ENCODE assay signal across 8 cellular contexts in the genomic region with DNA sequence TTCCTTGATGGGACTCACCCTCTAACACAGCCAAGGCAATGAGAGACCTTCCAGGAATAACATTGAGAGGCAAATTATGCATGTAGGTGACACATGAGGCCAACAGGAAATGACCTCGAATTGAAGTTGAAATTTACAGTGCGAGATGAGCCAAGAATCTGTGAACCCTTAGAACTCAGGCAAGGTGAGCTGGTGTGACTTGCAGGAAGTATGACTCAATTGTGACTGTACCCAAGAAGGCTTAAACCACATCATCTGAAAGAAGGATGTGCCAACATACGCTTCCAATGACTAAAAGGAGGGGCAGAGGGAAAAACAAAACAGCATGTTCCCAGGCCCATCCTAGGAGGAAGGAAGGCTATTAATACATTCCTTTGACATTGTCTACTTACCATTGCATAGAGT. TPM values are rescaled to one million over a fixed set of nuclear protein-coding genes. Genes with fewer than 3 reads are reported as not detected.
DNase-seq lines count a peak whose midpoint lies in the region; ATAC-seq, FAIRE-seq and TF ChIP-seq lines count a peak whose summit lies in the region.

No MANE protein-coding gene starts in this region.

- H3K4me3 ChIP-seq in fibroblast of the aortic adventitia (ENCODE audit: low read depth, low read length) (no peak overlapping the region), spleen (no peak overlapping the region)

- no peak for TF ChIP-seq CTCF in CD4-positive, alpha-beta T cell (IDR thresholded peaks at IDR 0.05)
- no peak for TF ChIP-seq CTCF in activated CD8-positive, alpha-beta T cell treated with anti-CD3 and anti-CD28 coated beads for 36 hours (IDR thresholded peaks at IDR 0.05)
- TF ChIP-seq CTCF in fibroblast of the aortic adventitia (IDR thresholded peaks at IDR 0.05; ENCODE audit: insufficient read depth, low read length), result no peak
- TF ChIP-seq CTCF in spleen (IDR thresholded peaks at IDR 0.05 in 8 of 11, conservative IDR thresholded peaks at IDR 0.05 in 3 of 11), result no peak

- H3K4me1 Mint-ChIP-seq in CD4-positive, alpha-beta T cell (ENCODE audit: low read depth), result peaks cover 90% of the 10 kb centered on the region
- H3K4me1 Mint-ChIP-seq in activated CD8-positive, alpha-beta T cell treated with anti-CD3 and anti-CD28 coated beads for 36 hours (ENCODE audit: low read depth), result peaks cover 86% of the 10 kb centered on the region

- peaks cover 17% of the 10 kb centered on the region for H3K36me3 Mint-ChIP-seq in CD4-positive, alpha-beta T cell (ENCODE audit: low read depth)
- peaks cover 25% of the 10 kb centered on the region for H3K36me3 Mint-ChIP-seq in activated CD8-positive, alpha-beta T cell treated with anti-CD3 and anti-CD28 coated beads for 36 hours (ENCODE audit: low read depth)

- no peaks in the 10 kb centered on the region for H3K9me3 ChIP-seq in CD4-positive, alpha-beta T cell (ENCODE audit: control insufficient read depth, low read length)
- no peaks in the 10 kb centered on the region for H3K9me3 ChIP-seq in KOPT-K1 (ENCODE audit: insufficient read depth, low read length, poor library complexity, severe bottlenecking)
- H3K9me3 ChIP-seq in spleen, result no peaks in the 10 kb centered on the region

- POLR2A ChIA-PET in CD4-positive, alpha-beta T cell (lab: Charles Lee), result interaction anchor here (0.8 to 4.4 kb wide), 18 partner anchors 9 to 53 kb away, joined by 3 to 71 read pairs (median 6); partner anchors contain the start of gene PITPNC1
- POLR2A ChIA-PET in activated CD8-positive, alpha-beta T cell treated with anti-CD3 and anti-CD28 coated beads for 36 hours (lab: Charles Lee), result interaction anchor here (0.7 to 3.5 kb wide), 7 partner anchors 10 to 56 kb away, joined by 3 to 17 read pairs (median 5); no protein-coding TSS in a partner anchor

- DNase-seq in CD4-positive, alpha-beta T cell, result peak in 7 of 10 experiments; percentile 22 to 63 (median 49)
- peak; percentile 71 for DNase-seq in activated CD8-positive, alpha-beta T cell treated with anti-CD3 and anti-CD28 coated beads for 36 hours
- peak; percentile 94 for DNase-seq in fibroblast of the aortic adventitia (ENCODE audit: low read depth)
- DNase-seq in spleen, result no peak
- DNase-seq in GM19239 (ENCODE audit: insufficient read length, low spot score), result no peak
- no peak for DNase-seq in cerebellum (ENCODE audit: low spot score)

- H3K27me3 Mint-ChIP-seq in CD4-positive, alpha-beta T cell, result no peaks in the 10 kb centered on the region
- H3K27me3 Mint-ChIP-seq in activated CD8-positive, alpha-beta T cell treated with anti-CD3 and anti-CD28 coated beads for 36 hours, result no peaks in the 10 kb centered on the region

- CTCF ChIA-PET in CD4-positive, alpha-beta T cell (lab: Charles Lee), result interaction anchor here (0.9 to 3.8 kb wide), 6 partner anchors 10 to 53 kb away, joined by 4 to 35 read pairs (median 8); no protein-coding TSS in a partner anchor
- CTCF ChIA-PET in activated CD8-positive, alpha-beta T cell treated with anti-CD3 and anti-CD28 coated beads for 36 hours (lab: Charles Lee), result interaction anchor here (0.6 to 5.2 kb wide), 8 partner anchors 10 to 54 kb away, joined by 3 to 18 read pairs (median 12); no protein-coding TSS in a partner anchor

- intact Hi-C loops in CD4-positive, alpha-beta T cell (cut with DNase I, micrococcal nuclease), result loop anchor here (1.0 to 10.0 kb wide), 8 partner anchors 11 to 53 kb away; no protein-coding TSS in a partner anchor
- intact Hi-C loops in activated CD8-positive, alpha-beta T cell treated with anti-CD3 and anti-CD28 coated beads for 36 hours (cut with micrococcal nuclease), result loop anchor here (2.0 to 5.0 kb wide), 2 partner anchors 19 to 35 kb away; no protein-coding TSS in a partner anchor
- intact Hi-C loops in spleen (cut with DNase I; ENCODE audit: low total_unique reads), result no loop called here

- no peak for TF ChIP-seq POLR2A in spleen (IDR thresholded peaks at IDR 0.05)

- peak overlapping the region; percentile 16 for H3K4me3 Mint-ChIP-seq in CD4-positive, alpha-beta T cell
- peak overlapping the region; percentile 33 for H3K4me3 Mint-ChIP-seq in activated CD8-positive, alpha-beta T cell treated with anti-CD3 and anti-CD28 coated beads for 36 hours

- no peak for FAIRE-seq in GM19239 (lab: Jason Lieb, UNC)

- peak overlapping the region; percentile 88 for H3K27ac ChIP-seq in CD4-positive, alpha-beta T cell (ENCODE audit: low read depth, low read length)
- H3K27ac ChIP-seq in KOPT-K1 (ENCODE audit: low read depth, low read length, poor library complexity, severe bottlenecking), result peak overlapping the region; percentile 53
- H3K27ac ChIP-seq in spleen, result peak overlapping the region; percentile 40 to 86 (median 74)

- WGBS in spleen, 5 donors, result 12 to 33% (median 27%) methylated on average over 3 of the region's 3 CpGs

- H3K4me1 ChIP-seq in spleen, result peaks cover 0 to 60% (median 30%) of the 10 kb centered on the region in 6 donors

- H3K36me3 ChIP-seq in KOPT-K1 (ENCODE audit: insufficient read depth, low read length), result no peaks in the 10 kb centered on the region
- H3K36me3 ChIP-seq in spleen, result no peaks in the 10 kb centered on the region

- ATAC-seq in CD4-positive, alpha-beta T cell (ENCODE audit: poor library complexity), result peak; percentile 93
- ATAC-seq in activated CD8-positive, alpha-beta T cell treated with anti-CD3 and anti-CD28 coated beads for 36 hours, result peak; percentile 95
- no peak for ATAC-seq in HG02571 (IDR thresholded peaks at IDR 0.05; ENCODE audit: unreplicated experiment)

- peak overlapping the region; percentile 87 for H3K27ac Mint-ChIP-seq in CD4-positive, alpha-beta T cell
- H3K27ac Mint-ChIP-seq in activated CD8-positive, alpha-beta T cell treated with anti-CD3 and anti-CD28 coated beads for 36 hours, result peak overlapping the region; percentile 88

- H3K27me3 ChIP-seq in CD4-positive, alpha-beta T cell (ENCODE audit: control insufficient read depth, insufficient read depth, low read length), result no peaks in the 10 kb centered on the region
- H3K27me3 ChIP-seq in spleen (replicated peaks in 1 of 7), result no peaks in the 10 kb centered on the region

- H3K9me3 Mint-ChIP-seq in CD4-positive, alpha-beta T cell, result no peaks in the 10 kb centered on the region
- H3K9me3 Mint-ChIP-seq in activated CD8-positive, alpha-beta T cell treated with anti-CD3 and anti-CD28 coated beads for 36 hours, result peaks cover 3% of the 10 kb centered on the region

RNA-seq across cellular contexts. Expression of gene PITPNC1, which starts 44.8 kb away (rescaled TPM):
- 10 to 100 TPM; 80.2 to 83.4 TPM for total RNA-seq in CD4-positive, alpha-beta T cell
- total RNA-seq in activated CD8-positive, alpha-beta T cell treated with anti-CD3 and anti-CD28 coated beads for 36 hours, result 10 to 100 TPM; 51.8 to 56.3 TPM
- total RNA-seq in fibroblast of the aortic adventitia (ENCODE audit: low replicate concordance) (2.5 and 25.7 TPM in 2 replicates), spleen (10 to 100 TPM; 12.6 to 33.8 (median 23.9) TPM), cerebellum (44.2 TPM)
- polyA plus RNA-seq in spleen, result 10 to 100 TPM in 1 of 3 donors, 1 to 10 TPM in 2; 5.8 to 14.5 (median 6.8) TPM

RNA-seq across cellular contexts. Expression of gene PSMD12, which starts 55.5 kb away (rescaled TPM):
- 10 to 100 TPM; 49.3 to 52.5 TPM for total RNA-seq in CD4-positive, alpha-beta T cell
- 10 to 100 TPM; 80.9 to 89.1 TPM for total RNA-seq in activated CD8-positive, alpha-beta T cell treated with anti-CD3 and anti-CD28 coated beads for 36 hours
- total RNA-seq in fibroblast of the aortic adventitia (ENCODE audit: low replicate concordance) (19.1 and 35.2 TPM in 2 replicates), spleen (10 to 100 TPM; 24.6 to 46.4 (median 36.5) TPM), cerebellum (45.5 TPM)
- 10 to 100 TPM; 13.8 to 17.0 (median 15.5) TPM for polyA plus RNA-seq in spleen

Comparison
In these comparisons a context has a peak if more than half of its experiments do, and no peak if none do; other contexts are left out.
1. DNase-seq: peak in CD4-positive, alpha-beta T cell (7 of 10), activated CD8-positive, alpha-beta T cell treated with anti-CD3 and anti-CD28 coated beads for 36 hours (single experiment) and fibroblast of the aortic adventitia (single experiment); none in spleen (single experiment), GM19239 (single experiment) and cerebellum (single experiment).
2. Peak in every context shown above with its lines, with median percentiles within 50 percentile points of each other: H3K27ac ChIP-seq.